3 cellular contexts compared by ENCODE assay signal in genomic region chr1:202254454-202255252, GRCh38.
TF ChIP-seq lines count a peak whose summit lies in the region.

No MANE protein-coding gene starts in this region.

TF ChIP-seq in A549, 52 proteins besides CTCF, POLR2A, EP300 and RAD21 (continued from another document):
- TF ChIP-seq MAX (IDR thresholded peaks at IDR 0.05), result no peak
- TF ChIP-seq POLR2AphosphoS2 (conservative IDR thresholded peaks at IDR 0.05; ENCODE audit: low read length), result no peak
TF ChIP-seq in A549: peak in this region for 0.

TF ChIP-seq in IMR-90, 13 proteins besides CTCF, POLR2A, EP300 and RAD21 (continued from another document):
- no peak for TF ChIP-seq ELK1 (IDR thresholded peaks at IDR 0.05; ENCODE audit: borderline replicate concordance, low read depth, low read length)
- no peak for TF ChIP-seq CEBPB (IDR thresholded peaks at IDR 0.05; ENCODE audit: low read depth, low read length)
- TF ChIP-seq MXI1 (IDR thresholded peaks at IDR 0.05; ENCODE audit: borderline replicate concordance, low read depth, low read length), result no peak

TF ChIP-seq in WTC11, 78 proteins besides CTCF, POLR2A, EP300 and RAD21 (continued from another document):
- no peak for TF ChIP-seq PRRX2 (CRISPR knock-in tag; IDR thresholded peaks at IDR 0.05)
- TF ChIP-seq ZNF532 (CRISPR knock-in tag; IDR thresholded peaks at IDR 0.05; ENCODE audit: borderline replicate concordance), result no peak
- no peak for TF ChIP-seq ZBTB21 (CRISPR knock-in tag; IDR thresholded peaks at IDR 0.05; ENCODE audit: borderline replicate concordance)
- no peak for TF ChIP-seq NR2C2 (CRISPR knock-in tag; IDR thresholded peaks at IDR 0.05)
- TF ChIP-seq HMGA2 (CRISPR knock-in tag; IDR thresholded peaks at IDR 0.05), result no peak
- no peak for TF ChIP-seq ZNF396 (CRISPR knock-in tag; IDR thresholded peaks at IDR 0.05; ENCODE audit: borderline replicate concordance)
- no peak for TF ChIP-seq ZNF281 (CRISPR knock-in tag; IDR thresholded peaks at IDR 0.05)
- TF ChIP-seq FOXP4 (CRISPR knock-in tag; IDR thresholded peaks at IDR 0.05), result no peak
- TF ChIP-seq, protein P1, sequence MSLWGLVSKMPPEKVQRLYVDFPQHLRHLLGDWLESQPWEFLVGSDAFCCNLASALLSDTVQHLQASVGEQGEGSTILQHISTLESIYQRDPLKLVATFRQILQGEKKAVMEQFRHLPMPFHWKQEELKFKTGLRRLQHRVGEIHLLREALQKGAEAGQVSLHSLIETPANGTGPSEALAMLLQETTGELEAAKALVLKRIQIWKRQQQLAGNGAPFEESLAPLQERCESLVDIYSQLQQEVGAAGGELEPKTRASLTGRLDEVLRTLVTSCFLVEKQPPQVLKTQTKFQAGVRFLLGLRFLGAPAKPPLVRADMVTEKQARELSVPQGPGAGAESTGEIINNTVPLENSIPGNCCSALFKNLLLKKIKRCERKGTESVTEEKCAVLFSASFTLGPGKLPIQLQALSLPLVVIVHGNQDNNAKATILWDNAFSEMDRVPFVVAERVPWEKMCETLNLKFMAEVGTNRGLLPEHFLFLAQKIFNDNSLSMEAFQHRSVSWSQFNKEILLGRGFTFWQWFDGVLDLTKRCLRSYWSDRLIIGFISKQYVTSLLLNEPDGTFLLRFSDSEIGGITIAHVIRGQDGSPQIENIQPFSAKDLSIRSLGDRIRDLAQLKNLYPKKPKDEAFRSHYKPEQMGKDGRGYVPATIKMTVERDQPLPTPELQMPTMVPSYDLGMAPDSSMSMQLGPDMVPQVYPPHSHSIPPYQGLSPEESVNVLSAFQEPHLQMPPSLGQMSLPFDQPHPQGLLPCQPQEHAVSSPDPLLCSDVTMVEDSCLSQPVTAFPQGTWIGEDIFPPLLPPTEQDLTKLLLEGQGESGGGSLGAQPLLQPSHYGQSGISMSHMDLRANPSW (CRISPR knock-in tag; conservative IDR thresholded peaks at IDR 0.05; ENCODE audit: low read depth), result no peak
TF ChIP-seq in WTC11: peak in this region for 0.
